ENCODE assay signal across 2 cellular contexts in genomic region chr2:174666312-174666711, GRCh38.
TF ChIP-seq lines count a peak whose summit lies in the region.

No MANE protein-coding gene starts in this region.

TF ChIP-seq in A549, 52 proteins besides CTCF, POLR2A, EP300 and RAD21 (continued from another document):
- TF ChIP-seq, protein P1, sequence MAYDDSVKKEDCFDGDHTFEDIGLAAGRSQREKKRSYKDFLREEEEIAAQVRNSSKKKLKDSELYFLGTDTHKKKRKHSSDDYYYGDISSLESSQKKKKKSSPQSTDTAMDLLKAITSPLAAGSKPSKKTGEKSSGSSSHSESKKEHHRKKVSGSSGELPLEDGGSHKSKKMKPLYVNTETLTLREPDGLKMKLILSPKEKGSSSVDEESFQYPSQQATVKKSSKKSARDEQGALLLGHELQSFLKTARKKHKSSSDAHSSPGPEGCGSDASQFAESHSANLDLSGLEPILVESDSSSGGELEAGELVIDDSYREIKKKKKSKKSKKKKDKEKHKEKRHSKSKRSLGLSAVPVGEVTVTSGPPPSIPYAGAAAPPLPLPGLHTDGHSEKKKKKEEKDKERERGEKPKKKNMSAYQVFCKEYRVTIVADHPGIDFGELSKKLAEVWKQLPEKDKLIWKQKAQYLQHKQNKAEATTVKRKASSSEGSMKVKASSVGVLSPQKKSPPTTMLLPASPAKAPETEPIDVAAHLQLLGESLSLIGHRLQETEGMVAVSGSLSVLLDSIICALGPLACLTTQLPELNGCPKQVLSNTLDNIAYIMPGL (CRISPR knock-in tag; IDR thresholded peaks at IDR 0.05; ENCODE audit: borderline replicate concordance) = no peak
- TF ChIP-seq JUN (IDR thresholded peaks at IDR 0.05) (no peak), ESRRA (IDR thresholded peaks at IDR 0.05; ENCODE audit: borderline replicate concordance, low read length) (no peak), CBX2 (IDR thresholded peaks at IDR 0.05; ENCODE audit: borderline replicate concordance, low read depth) (no peak), NR3C1 (IDR thresholded peaks at IDR 0.05) (no peak), BCL3 (IDR thresholded peaks at IDR 0.05) (no peak), NPAS2 (CRISPR knock-in tag; IDR thresholded peaks at IDR 0.05; ENCODE audit: borderline replicate concordance) (no peak), GATA3 (IDR thresholded peaks at IDR 0.05; ENCODE audit: borderline replicate concordance) (no peak), KDM1A (IDR thresholded peaks at IDR 0.05; ENCODE audit: low read depth) (no peak), TFCP2L1 (CRISPR knock-in tag; IDR thresholded peaks at IDR 0.05) (no peak), CHD4 (IDR thresholded peaks at IDR 0.05; ENCODE audit: borderline replicate concordance) (no peak), EHF (CRISPR knock-in tag; IDR thresholded peaks at IDR 0.05) (no peak)
- TF ChIP-seq, protein P2, sequence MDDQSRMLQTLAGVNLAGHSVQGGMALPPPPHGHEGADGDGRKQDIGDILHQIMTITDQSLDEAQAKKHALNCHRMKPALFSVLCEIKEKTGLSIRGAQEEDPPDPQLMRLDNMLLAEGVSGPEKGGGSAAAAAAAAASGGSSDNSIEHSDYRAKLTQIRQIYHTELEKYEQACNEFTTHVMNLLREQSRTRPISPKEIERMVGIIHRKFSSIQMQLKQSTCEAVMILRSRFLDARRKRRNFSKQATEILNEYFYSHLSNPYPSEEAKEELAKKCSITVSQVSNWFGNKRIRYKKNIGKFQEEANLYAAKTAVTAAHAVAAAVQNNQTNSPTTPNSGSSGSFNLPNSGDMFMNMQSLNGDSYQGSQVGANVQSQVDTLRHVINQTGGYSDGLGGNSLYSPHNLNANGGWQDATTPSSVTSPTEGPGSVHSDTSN (IDR thresholded peaks at IDR 0.05) = no peak

TF ChIP-seq in HEK293T, 16 proteins besides CTCF, POLR2A, EP300 and RAD21 (continued from another document):
- no peak for TF ChIP-seq TARDBP (IDR thresholded peaks at IDR 0.05)
- TF ChIP-seq FOXM1 (IDR thresholded peaks at IDR 0.05; ENCODE audit: borderline replicate concordance) = no peak
TF ChIP-seq in HEK293T: peak in this region for 0.
